1 cellular context compared by ENCODE assay signal in genomic region chr1:212432706-212433576, GRCh38.
TF ChIP-seq lines count a peak whose summit lies in the region.

Gene NENF (plus strand): TSS chr1:212432920. CDS start chr1:212432944, 24 bp downstream.

TF ChIP-seq in GM12878, 131 proteins besides CTCF, POLR2A, EP300 and RAD21 (continued from another document):
- TF ChIP-seq REST (IDR thresholded peaks at IDR 0.05; ENCODE audit: low read depth, low read length), result peak; percentile 71; the same call in 1 of the 2 replicates
- no peak for TF ChIP-seq NFXL1 (IDR thresholded peaks at IDR 0.05; ENCODE audit: borderline replicate concordance)
- TF ChIP-seq EGR1 (IDR thresholded peaks at IDR 0.05; ENCODE audit: borderline replicate concordance in 1 of 2, low read depth in 2 of 2, low read length in 2 of 2), result 0 out of 3 replicates have a peak, but pooled peaks of 1 of the 2 experiments have one; percentile 2
- peak; percentile 23; the same call in 1 of the 2 replicates for TF ChIP-seq NR2C1 (IDR thresholded peaks at IDR 0.05)
- TF ChIP-seq BACH1 (IDR thresholded peaks at IDR 0.05; ENCODE audit: borderline replicate concordance), result peak; percentile 67; the same call in 1 of the 2 replicates
- peak; percentile 88 for TF ChIP-seq GATAD2B (conservative IDR thresholded peaks at IDR 0.05; ENCODE audit: low read depth)
- TF ChIP-seq RB1 (IDR thresholded peaks at IDR 0.05; ENCODE audit: borderline replicate concordance), result peak; percentile 88; the same call in 1 of the 2 replicates
- 0 out of 4 replicates have a peak, but pooled peaks of 1 of the 2 experiments have one; percentile 7 for TF ChIP-seq SRF (IDR thresholded peaks at IDR 0.05; ENCODE audit: low read depth in 2 of 2, low read length in 2 of 2)
- no peak for TF ChIP-seq ZBTB40 (IDR thresholded peaks at IDR 0.05; ENCODE audit: borderline replicate concordance)
- peak; percentile 76 for TF ChIP-seq NKRF (conservative IDR thresholded peaks at IDR 0.05)
- peak; percentile 26; the same call in 1 of the 2 replicates for TF ChIP-seq ZNF687 (IDR thresholded peaks at IDR 0.05)
- TF ChIP-seq BHLHE40 (IDR thresholded peaks at IDR 0.05; ENCODE audit: borderline replicate concordance in 1 of 2, low read depth in 2 of 2, low read length in 1 of 2), result peak in 1 of 2 experiments; percentile 67; a peak in 2 of 4 replicates
- TF ChIP-seq PML (IDR thresholded peaks at IDR 0.05; ENCODE audit: low read length), result 0 out of 2 replicates have a peak, but pooled peaks have one; percentile 51
- peak; percentile 67; the same call in 1 of the 2 replicates for TF ChIP-seq SMARCA5 (IDR thresholded peaks at IDR 0.05)
- peak; percentile 63; the same call in 1 of the 2 replicates for TF ChIP-seq POLR2AphosphoS5 (IDR thresholded peaks at IDR 0.05; ENCODE audit: low read length)
- TF ChIP-seq MEF2B (IDR thresholded peaks at IDR 0.05; ENCODE audit: partially characterized antibody, poor library complexity, severe bottlenecking), result no peak
- TF ChIP-seq IKZF1 (conservative IDR thresholded peaks at IDR 0.05), result peak; percentile 79
- TF ChIP-seq LARP7 (IDR thresholded peaks at IDR 0.05), result peak; percentile 88
- peak; percentile 45; the same call in 1 of the 2 replicates for TF ChIP-seq SIN3A (IDR thresholded peaks at IDR 0.05; ENCODE audit: low read depth, low read length)
- TF ChIP-seq YY1 (IDR thresholded peaks at IDR 0.05; ENCODE audit: low read depth, low read length), result peak; percentile 64; the same call in 1 of the 2 replicates
- TF ChIP-seq EED (IDR thresholded peaks at IDR 0.05; ENCODE audit: low read depth), result 0 out of 2 replicates have a peak, but pooled peaks have one; percentile 39
- TF ChIP-seq TAF1 (IDR thresholded peaks at IDR 0.05; ENCODE audit: borderline replicate concordance, low read depth, low read length), result 0 out of 2 replicates have a peak, but pooled peaks have one; percentile 31
- no peak for TF ChIP-seq CEBPZ (IDR thresholded peaks at IDR 0.05; ENCODE audit: low read depth, low read length)
- TF ChIP-seq ZSCAN29 (IDR thresholded peaks at IDR 0.05), result no peak
TF ChIP-seq in GM12878: peak in this region for 22.
